In the genomic region with DNA sequence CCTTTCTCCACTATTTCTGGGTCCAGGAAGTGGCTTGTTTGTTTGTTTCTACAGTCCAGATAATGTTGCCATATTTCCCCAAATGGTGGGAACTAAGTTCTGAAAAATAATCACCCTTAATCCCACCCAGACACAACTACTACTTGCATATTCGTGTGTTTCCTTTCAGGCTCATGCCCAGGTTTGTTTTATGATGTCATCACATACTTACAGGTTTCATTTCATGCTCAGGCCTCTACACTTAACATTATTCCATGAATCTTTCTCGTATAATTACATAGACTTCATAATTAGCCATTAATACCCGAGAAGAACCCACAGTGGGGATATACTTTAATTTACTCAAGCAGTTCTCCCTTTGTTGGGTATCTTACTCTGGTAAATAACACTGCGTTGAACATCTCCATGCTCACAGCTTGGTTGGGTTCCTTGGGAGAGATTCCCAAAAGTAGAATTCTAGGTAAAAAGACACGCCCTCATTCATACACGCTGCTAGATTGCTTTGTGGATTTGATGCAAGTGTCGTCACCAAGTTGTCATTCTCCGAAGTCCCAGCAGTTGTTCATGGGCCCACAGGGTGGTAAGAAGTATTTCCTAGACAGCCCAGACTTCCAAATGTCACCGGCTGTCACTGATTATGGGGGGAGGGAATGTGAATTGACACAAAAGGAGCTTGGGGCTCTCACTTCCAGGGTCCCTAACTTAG, we compare ENCODE assay signal across 19 cellular contexts. TPM values are rescaled to one million over a fixed set of nuclear protein-coding genes. Genes with fewer than 3 reads are reported as not detected.
DNase-seq lines count a peak whose midpoint lies in the region; FAIRE-seq and TF ChIP-seq lines count a peak whose summit lies in the region.
"Had no signal": no experiment of that assay in that cellular context is flagged by ENCODE, and none has a peak within 500 bp of the region (broad histone marks: within the 10 kb centered on the region; RNA-seq: fewer than 3 reads in every experiment).

No MANE protein-coding gene starts in this region.

- DNase-seq in H9: no peak
- DNase-seq in SJCRH30: no peak
- DNase-seq in NCI-H1092 treated with DMSO at 0.1 percent for 48 hours (lab: John Stamatoyannopoulos, UW): no peak
- DNase-seq in GM12892 (ENCODE audit: insufficient read length): no peak
- no peak for DNase-seq in NCI-H1436 (lab: John Stamatoyannopoulos, UW)
- DNase-seq: activated effector memory CD4-positive, alpha-beta T cell treated with anti-CD3 and anti-CD28 coated beads, Interleukin-2, amount 50 U/mL, for 16 hours; central memory CD4-positive, alpha-beta T cell; effector CD4-positive, alpha-beta T cell; GOT3; naive thymus-derived CD8-positive, alpha-beta T cell; NCI-H1105 treated with DMSO at 0.1 percent for 48 hours; NCI-H2171 treated with DMSO at 0.1 percent for 48 hours; SIG-M5; T-helper 2 cell; WERI-Rb-1 had no signal

- no peak overlapping the region for H3K4ac ChIP-seq in H9 (ENCODE audit: low read depth, low read length)

- no peak overlapping the region for H3T11ph ChIP-seq in H9 (ENCODE audit: low read length)

- no peak overlapping the region for H2BK20ac ChIP-seq in H9 (ENCODE audit: low read depth, low read length, poor library complexity, severe bottlenecking)

- TF ChIP-seq CTCF in H9 (conservative IDR thresholded peaks at IDR 0.05): no peak

- H4K91ac ChIP-seq in H9 (ENCODE audit: insufficient read length, low read depth, low read length): no peak overlapping the region

- H3K4me2 ChIP-seq in H9 (ENCODE audit: insufficient read depth, insufficient read length, low read length) (no peak overlapping the region), skeletal muscle satellite cell (ENCODE audit: low read length) (peak overlapping the region; percentile 73)

- H3K4me1 Mint-ChIP-seq in H9: peaks cover 55 to 56% of the 10 kb centered on the region in 2 experiments
- H3K4me1 Mint-ChIP-seq: naive thymus-derived CD8-positive, alpha-beta T cell had no signal

- no peaks in the 10 kb centered on the region for H4K20me1 ChIP-seq in H9 (ENCODE audit: control insufficient read depth, insufficient read depth, insufficient read length)

- H3K14ac ChIP-seq in H9 (ENCODE audit: insufficient read depth, low read length): no peak overlapping the region

- H3K36me3 Mint-ChIP-seq in H9 (ENCODE audit: insufficient read depth in 1 of 3, low read depth in 3 of 3): peaks cover 0 to 2% (median 0%) of the 10 kb centered on the region in 3 experiments; a peak in 2 of 7 replicates
- H3K36me3 Mint-ChIP-seq: naive thymus-derived CD8-positive, alpha-beta T cell had no signal

- H3K4me3 Mint-ChIP-seq in H9: no peak overlapping the region
- H3K4me3 Mint-ChIP-seq: naive thymus-derived CD8-positive, alpha-beta T cell had no signal

- H2BK12ac ChIP-seq in H9 (ENCODE audit: insufficient read length, low read depth, low read length): no peak overlapping the region

- no peak overlapping the region for H2BK5ac ChIP-seq in H9 (ENCODE audit: insufficient read length, low read length)

- H3K27me3 ChIP-seq in H9 (ENCODE audit: insufficient read depth, low read length): no peaks in the 10 kb centered on the region
- H3K27me3 ChIP-seq in SJCRH30: no peaks in the 10 kb centered on the region
- no peaks in the 10 kb centered on the region for H3K27me3 ChIP-seq in esophagus (ENCODE audit: control insufficient read depth in 1 of 2, insufficient read depth in 2 of 2, low read length in 2 of 2)
- no peaks in the 10 kb centered on the region for H3K27me3 ChIP-seq in skeletal muscle satellite cell (ENCODE audit: control insufficient read depth, insufficient read depth, low read length)

- H3K56ac ChIP-seq in H9 (ENCODE audit: insufficient read length, low read depth, low read length): no peak overlapping the region

- H3K9ac ChIP-seq in H9 (ENCODE audit: extremely low read depth, insufficient read length, low read length): no peak overlapping the region
- H3K9ac ChIP-seq in skeletal muscle satellite cell (ENCODE audit: low read depth, low read length): peak overlapping the region; percentile 37

- no peaks in the 10 kb centered on the region; the same call in none of the 2 replicates for H3K27me3 Mint-ChIP-seq in H9 (ENCODE audit: low read depth)

- H2BK15ac ChIP-seq in H9 (ENCODE audit: low read depth, low read length): no peak overlapping the region

- H3K23ac ChIP-seq in H9 (ENCODE audit: insufficient read length, low read depth, low read length): no peak overlapping the region

- H3K9me3 Mint-ChIP-seq in H9: no peaks in the 10 kb centered on the region; a peak in 1 of 5 replicates
- H3K9me3 Mint-ChIP-seq: naive thymus-derived CD8-positive, alpha-beta T cell had no signal

- H3K27ac Mint-ChIP-seq in H9: peak overlapping the region; percentile 16 to 67 (median 30); a peak in 4 of 7 replicates
- H3K27ac Mint-ChIP-seq: naive thymus-derived CD8-positive, alpha-beta T cell had no signal

- H2BK120ac ChIP-seq in H9 (ENCODE audit: low read depth, low read length, poor library complexity, severe bottlenecking): no peak overlapping the region

- no peak overlapping the region for H3K18ac ChIP-seq in H9 (ENCODE audit: insufficient read length, low read depth, low read length)

- no peak for TF ChIP-seq POLR2A in GM12892 (IDR thresholded peaks at IDR 0.05; ENCODE audit: low read depth, low read length)

- H3K79me2 ChIP-seq in H9 (ENCODE audit: insufficient read depth, low read length): no peaks in the 10 kb centered on the region

- no peak overlapping the region for H4K8ac ChIP-seq in H9 (replicated peaks; ENCODE audit: insufficient read length, low read depth, low read length)

- no peaks in the 10 kb centered on the region for H3K79me1 ChIP-seq in H9 (ENCODE audit: insufficient read depth, low read depth, low read length, poor library complexity, severe bottlenecking)

- H3K36me3 ChIP-seq in SJCRH30 (no peaks in the 10 kb centered on the region), esophagus (ENCODE audit: control insufficient read depth in 2 of 2, insufficient read depth in 2 of 2, low read length in 1 of 2) (no peaks in the 10 kb centered on the region), skeletal muscle satellite cell (ENCODE audit: insufficient read depth, low read length) (no peaks in the 10 kb centered on the region)
- H3K36me3 ChIP-seq: WERI-Rb-1 had no signal

- H3K4me1 ChIP-seq in H9 (ENCODE audit: insufficient read depth, low read length) (peaks cover 12% of the 10 kb centered on the region; the same call in 1 of the 2 replicates), SJCRH30 (peaks cover 20% of the 10 kb centered on the region), esophagus (ENCODE audit: control insufficient read depth in 2 of 2, insufficient read depth in 2 of 2, low read length in 1 of 2) (peaks cover 2 to 36% of the 10 kb centered on the region in 2 donors), skeletal muscle satellite cell (ENCODE audit: control insufficient read depth, insufficient read depth, low read length) (peaks cover 36% of the 10 kb centered on the region)

- H3K23me2 ChIP-seq in H9 (ENCODE audit: insufficient read length, low read depth, low read length, poor library complexity, severe bottlenecking): no peaks in the 10 kb centered on the region

- H3K4me3 ChIP-seq in SJCRH30: no peak overlapping the region
- no peak overlapping the region for H3K4me3 ChIP-seq in esophagus (ENCODE audit: low read depth in 1 of 2, low read length in 2 of 2)
- peak overlapping the region; percentile 29 for H3K4me3 ChIP-seq in skeletal muscle satellite cell (ENCODE audit: low read length)
- H3K4me3 ChIP-seq: skin epidermis had no signal

- FAIRE-seq in GM12892 (lab: Jason Lieb, UNC): no peak
- FAIRE-seq: islet of Langerhans had no signal

- H3K9me3 ChIP-seq in H9 (ENCODE audit: control insufficient read depth, low read depth, low read length): no peaks in the 10 kb centered on the region
- no peaks in the 10 kb centered on the region for H3K9me3 ChIP-seq in SJCRH30 (replicated peaks)
- no peaks in the 10 kb centered on the region for H3K9me3 ChIP-seq in esophagus (ENCODE audit: control insufficient read depth in 2 of 2, insufficient read depth in 1 of 2, low read depth in 1 of 2, low read length in 1 of 2)
- H3K9me3 ChIP-seq in skeletal muscle satellite cell (replicated peaks; ENCODE audit: low read length): no peaks in the 10 kb centered on the region

- no peak overlapping the region for H2AK5ac ChIP-seq in H9 (ENCODE audit: insufficient read length, low read length)

- H4K5ac ChIP-seq in H9 (ENCODE audit: insufficient read length, low read depth, low read length): no peak overlapping the region

- no peak overlapping the region for H2AFZ ChIP-seq in H9 (ENCODE audit: low read length)

- no CpG with 5 or more reads among the region's 9 CpGs for WGBS in H9 (ENCODE audit: extremely low coverage, insufficient read length, low lambda C conversion rate)
- 78 to 82% methylated on average over 9 of the region's 9 CpGs for WGBS in esophagus, 2 donors

- no peak overlapping the region for H3K27ac ChIP-seq in H9 (ENCODE audit: insufficient read length, low read depth, low read length)
- peak overlapping the region; percentile 53 for H3K27ac ChIP-seq in SJCRH30
- peak overlapping the region; percentile 81 to 91 for H3K27ac ChIP-seq in esophagus (ENCODE audit: low read depth in 2 of 2, low read length in 1 of 2)
- H3K27ac ChIP-seq: skin epidermis, WERI-Rb-1 had no signal

RNA-seq across cellular contexts. Expression of a gene that starts 42.6 kb away (rescaled TPM):
- 28.4 and 29.7 TPM in 2 replicates for total RNA-seq in H9 (2021)
- total RNA-seq in SJCRH30 (2014; rRNA removed; shearing (Covaris generic)): 3.4 and 3.6 TPM in 2 replicates
- 10 to 100 TPM in 1 of 2 donors, 1 to 10 TPM in 1; 7.6 to 12.2 TPM for polyA plus RNA-seq in esophagus
- total RNA-seq in skeletal muscle satellite cell (2012; rRNA removed): 15.0 and 15.3 TPM in 2 replicates
- polyA plus RNA-seq in GM12892 (2012; ENCODE audit: missing spikeins): not detected
- total RNA-seq: naive thymus-derived CD8-positive, alpha-beta T cell had no signal
